ENCODE assay signal across 8 cellular contexts in the genomic region with DNA sequence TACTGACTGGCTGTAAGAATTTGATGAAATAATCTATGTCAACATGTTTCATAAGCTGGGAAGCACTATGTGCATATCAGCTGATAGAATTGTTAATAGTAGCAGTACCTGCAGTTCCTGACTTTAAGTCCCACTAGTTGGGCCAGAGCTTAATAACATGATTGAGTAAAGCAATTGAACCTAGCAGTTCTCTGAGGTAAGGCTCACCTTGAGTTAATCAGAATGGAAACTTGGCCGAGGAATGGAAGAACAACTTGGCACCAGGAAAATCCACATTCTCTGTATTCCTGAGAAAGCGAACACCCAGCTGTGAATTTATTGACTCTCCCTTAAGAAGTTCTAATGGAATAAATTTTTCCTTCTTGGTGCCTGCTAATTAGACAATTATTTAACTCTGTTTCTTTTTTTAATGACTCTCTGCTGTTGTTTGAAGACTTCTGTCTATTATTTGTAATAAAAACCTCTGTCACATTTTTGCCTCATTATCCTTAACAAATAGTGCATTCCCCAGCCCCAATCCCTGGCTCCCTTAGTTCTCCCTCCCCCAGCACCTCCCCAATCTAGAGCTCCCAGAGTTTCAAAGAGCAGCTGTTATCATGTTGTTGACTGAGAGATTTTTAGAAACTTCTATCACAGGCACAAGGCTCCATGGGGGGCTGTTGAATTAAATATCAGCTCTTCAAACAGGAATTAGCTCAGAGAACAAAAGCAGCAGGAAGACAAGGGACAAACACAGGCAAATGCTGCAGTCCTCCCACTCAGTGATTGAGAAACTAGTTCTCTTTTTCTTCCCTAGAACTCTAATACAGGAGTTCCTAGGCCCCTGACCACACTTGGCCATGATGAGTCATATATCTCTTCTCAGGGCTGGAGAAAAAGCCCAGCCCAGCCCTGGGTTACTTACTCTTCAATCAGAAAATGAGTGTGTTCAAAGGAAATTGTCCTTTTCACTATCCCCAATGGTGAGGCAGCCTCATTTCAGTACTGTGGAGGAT.
A peak's percentile ranks its signal among the peaks of the same experiment; 100 is the strongest.
DNase-seq lines count a peak whose midpoint lies in the region; ATAC-seq and TF ChIP-seq lines count a peak whose summit lies in the region.

No MANE protein-coding gene starts in this region.

- TF ChIP-seq CTCF in WTC11 (IDR thresholded peaks at IDR 0.05) (no peak), tibial artery (IDR thresholded peaks at IDR 0.05) (no peak), CD14-positive monocyte (IDR thresholded peaks at IDR 0.05) (no peak)

- H3K4me1 ChIP-seq in tibial artery = no peaks in the 10 kb centered on the region

- no peak overlapping the region for H3K4me3 Mint-ChIP-seq in WTC11
- no peak overlapping the region for H3K4me3 Mint-ChIP-seq in CD14-positive monocyte

- H3K27ac Mint-ChIP-seq in WTC11 = peak overlapping the region; percentile 71
- H3K27ac Mint-ChIP-seq in CD14-positive monocyte = no peak overlapping the region

- POLR2A ChIA-PET in WTC11 (lab: Charles Lee) = no interaction called here

- CTCF ChIA-PET in WTC11 (lab: Charles Lee) = interaction anchor here (1.7 kb wide), 1 partner anchor 11 kb away, joined by 7 read pairs; no protein-coding TSS in a partner anchor

- peaks cover 17% of the 10 kb centered on the region for H3K4me1 Mint-ChIP-seq in WTC11
- H3K4me1 Mint-ChIP-seq in CD14-positive monocyte = no peaks in the 10 kb centered on the region

- H3K27me3 ChIP-seq in tibial artery = no peaks in the 10 kb centered on the region

- ATAC-seq in GM19463 (IDR thresholded peaks at IDR 0.05; ENCODE audit: unreplicated experiment) (peak; percentile 99), HG03354 (IDR thresholded peaks at IDR 0.05; ENCODE audit: poor library complexity, severe bottlenecking, unreplicated experiment) (peak; percentile 96), WTC11 (peak; percentile 78)

- H3K9me3 ChIP-seq in tibial artery = no peaks in the 10 kb centered on the region

- H3K27me3 Mint-ChIP-seq in WTC11 (ENCODE audit: low read depth) (no peaks in the 10 kb centered on the region; the same call in 1 of the 2 replicates), CD14-positive monocyte (ENCODE audit: low read depth in 3 of 3) (peaks cover 0 to 1% (median 0%) of the 10 kb centered on the region in 3 donors)

- intact Hi-C loops in tibial artery (cut with DNase I; ENCODE audit: low total_unique reads) (no loop called here), CD14-positive monocyte (cut with micrococcal nuclease) (no loop called here)

- H3K9me3 Mint-ChIP-seq in WTC11 (peaks cover 3% of the 10 kb centered on the region; the same call in 1 of the 2 replicates), CD14-positive monocyte (peaks cover 0 to 4% (median 0%) of the 10 kb centered on the region in 7 donors)

- H3K36me3 Mint-ChIP-seq in WTC11 = no peaks in the 10 kb centered on the region
- no peaks in the 10 kb centered on the region for H3K36me3 Mint-ChIP-seq in CD14-positive monocyte

- H3K4me3 ChIP-seq in tibial artery = no peak overlapping the region

- DNase-seq in COLO829 (ENCODE audit: low spot score) = peak; percentile 12
- DNase-seq in WTC11 (ENCODE audit: low spot score) = no peak
- DNase-seq in GDM1 (lab: John Stamatoyannopoulos, UW) = no peak
- DNase-seq in tibial artery = no peak
- DNase-seq in CD14-positive monocyte (ENCODE audit: low spot score) = no peak
- no peak for DNase-seq in mucosa of gallbladder (ENCODE audit: low spot score)

- no peak overlapping the region for H3K27ac ChIP-seq in tibial artery

- no peaks in the 10 kb centered on the region for H3K36me3 ChIP-seq in tibial artery

TF ChIP-seq in WTC11, 78 proteins besides CTCF, POLR2A, EP300 and RAD21:
- no peak for TF ChIP-seq NR3C1 (CRISPR knock-in tag; conservative IDR thresholded peaks at IDR 0.05; ENCODE audit: low read depth)
- 0 out of 2 replicates have a peak, but pooled peaks have one; percentile 4 for TF ChIP-seq HMGA2 (CRISPR knock-in tag; IDR thresholded peaks at IDR 0.05)
TF ChIP-seq in WTC11: peak in this region for 1.
